ENCODE assay signal across 9 cellular contexts in the genomic region with DNA sequence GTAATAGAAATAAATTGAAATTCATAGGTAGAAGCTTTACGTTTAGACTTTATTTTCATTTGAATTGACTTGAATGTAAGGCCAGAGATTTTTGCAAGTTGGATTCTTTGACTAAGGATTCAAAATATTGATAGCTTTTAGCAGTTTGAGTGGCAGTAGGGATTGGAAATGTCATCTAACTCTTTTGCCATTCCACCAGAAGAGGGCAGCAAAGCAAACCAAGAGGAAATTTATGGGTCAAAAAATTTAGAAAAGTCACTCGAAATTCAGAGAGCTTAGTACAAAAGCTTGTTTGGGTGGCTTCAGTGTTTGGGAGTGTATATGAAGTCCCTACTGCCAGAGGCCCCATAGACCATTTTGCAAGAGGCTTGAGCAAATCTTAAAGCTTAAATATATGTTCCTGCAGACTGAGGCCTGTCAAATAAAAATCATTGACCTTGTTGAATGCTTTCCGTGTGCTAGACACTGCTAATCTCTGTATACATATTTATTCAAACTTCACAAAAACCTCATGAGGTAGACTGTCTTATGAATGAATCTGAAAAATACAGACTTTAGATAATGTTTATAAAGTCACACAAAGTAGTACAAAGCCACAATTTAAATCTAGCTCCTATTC. TPM values are rescaled to one million over a fixed set of nuclear protein-coding genes. Genes with fewer than 3 reads are reported as not detected.
DNase-seq lines count a peak whose midpoint lies in the region; ATAC-seq and TF ChIP-seq lines count a peak whose summit lies in the region.
"Had no signal": no experiment of that assay in that cellular context is flagged by ENCODE, and none has a peak within 500 bp of the region (broad histone marks: within the 10 kb centered on the region; RNA-seq: fewer than 3 reads in every experiment).

No MANE protein-coding gene starts in this region.

- ATAC-seq in GM21515 (IDR thresholded peaks at IDR 0.05; ENCODE audit: unreplicated experiment): no peak

- H3K9me3 Mint-ChIP-seq in osteocyte (ENCODE audit: unreplicated experiment): no peaks in the 10 kb centered on the region
- H3K9me3 Mint-ChIP-seq: central memory CD8-positive, alpha-beta T cell had no signal

- H3K4me1 Mint-ChIP-seq in osteocyte (ENCODE audit: unreplicated experiment): peaks cover 8% of the 10 kb centered on the region
- H3K4me1 Mint-ChIP-seq: central memory CD8-positive, alpha-beta T cell had no signal

- no peaks in the 10 kb centered on the region for H3K27me3 Mint-ChIP-seq in osteocyte (ENCODE audit: unreplicated experiment)
- H3K27me3 Mint-ChIP-seq: central memory CD8-positive, alpha-beta T cell had no signal

- no peak overlapping the region for H3K27ac Mint-ChIP-seq in osteocyte (ENCODE audit: unreplicated experiment)

- TF ChIP-seq CTCF in osteocyte (IDR thresholded peaks at IDR 0.05): peak; percentile 80

- peaks cover 14% of the 10 kb centered on the region for H3K36me3 Mint-ChIP-seq in osteocyte (ENCODE audit: unreplicated experiment)

- no peak for TF ChIP-seq POLR2A in erythroblast (IDR thresholded peaks at IDR 0.05; ENCODE audit: low read length)

- no peak overlapping the region for H3K4me3 Mint-ChIP-seq in osteocyte (ENCODE audit: unreplicated experiment)
- H3K4me3 Mint-ChIP-seq: central memory CD8-positive, alpha-beta T cell had no signal

- DNase-seq in activated T-cell treated with anti-CD3 and anti-CD28 coated beads for 1 hour (ENCODE audit: low read depth): peak; percentile 13
- no peak for DNase-seq in activated T-cell treated with anti-CD3 and anti-CD28 coated beads, Interleukin-2, amount 50 U/mL, for 1 hour
- peak; percentile 30 for DNase-seq in Jurkat, Clone E6-1 (ENCODE audit: low read depth, low spot score)
- peak; percentile 27 for DNase-seq in SKM-1 treated with dmso at 0.1 percent for 144 hours (lab: John Stamatoyannopoulos, UW; ENCODE audit: unreplicated experiment)
- peak; percentile 51 to 72 for DNase-seq in erythroblast (lab: John Stamatoyannopoulos, UW)
- no peak for DNase-seq in osteocyte (ENCODE audit: extremely low spot score, unreplicated experiment)
- no peak for DNase-seq in activated effector memory CD4-positive, alpha-beta T cell treated with Interleukin-2 at 50 U/mL for 16 hours

- H3K4me3 ChIP-seq in Jurkat, Clone E6-1 (ENCODE audit: low read length): no peak overlapping the region

RNA-seq across cellular contexts. Expression of gene RSBN1L, which starts 44.6 kb away (rescaled TPM):
- 20.7 TPM for polyA plus RNA-seq in Jurkat, Clone E6-1 (2012; ENCODE audit: insufficient read depth, insufficient read length)
- total RNA-seq in osteocyte: 13.0 and 14.2 TPM in 2 replicates

Comparison
In these comparisons a context has a peak if more than half of its experiments do, and no peak if none do; other contexts are left out.
1. DNase-seq: peak in activated T-cell treated with anti-CD3 and anti-CD28 coated beads for 1 hour (single experiment), Jurkat, Clone E6-1 (single experiment), SKM-1 treated with dmso at 0.1 percent for 144 hours (single experiment) and erythroblast (2 of 2); none in activated T-cell treated with anti-CD3 and anti-CD28 coated beads, Interleukin-2, amount 50 U/mL, for 1 hour (single experiment), osteocyte (single experiment) and activated effector memory CD4-positive, alpha-beta T cell treated with Interleukin-2 at 50 U/mL for 16 hours (single experiment).